In the genomic region with DNA sequence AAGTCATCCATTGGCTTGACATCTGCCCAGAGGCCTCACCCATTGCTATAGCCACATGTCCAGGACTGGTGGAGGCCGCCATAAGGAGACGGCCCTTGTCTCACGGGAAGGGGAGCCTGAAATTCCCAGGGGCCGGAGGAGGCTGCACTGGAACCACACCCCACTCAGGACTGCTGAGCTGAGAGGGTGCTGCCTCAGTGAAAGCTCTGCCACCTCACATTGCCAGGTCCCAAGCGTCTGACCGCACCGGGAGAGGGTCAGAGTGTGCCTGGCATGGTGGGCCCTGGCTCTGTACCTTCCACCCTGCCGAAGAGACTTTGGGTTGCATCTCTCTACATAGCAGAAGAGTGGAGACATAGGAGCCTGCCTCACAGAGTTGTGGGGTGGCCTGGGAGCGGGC, we compare ENCODE assay signal across 24 cellular contexts.
"Had no signal": no experiment of that assay in that cellular context is flagged by ENCODE, and none has a peak within 500 bp of the region (broad histone marks: within the 10 kb centered on the region; RNA-seq: fewer than 3 reads in every experiment).

No MANE protein-coding gene starts in this region.

- H3K36me3 ChIP-seq: esophagus muscularis mucosa, gastrocnemius medialis, neural progenitor cell, suprapubic skin, tibial nerve had no signal

- H3K36me3 Mint-ChIP-seq: immature natural killer cell; natural killer cell treated with Interleukin-12 subunit alpha and Interleukin-12 subunit beta and Interleukin-15 and Interleukin-18, amount 100 ng/mL, for 72 hours; neural progenitor cell; stimulated activated effector memory CD8-positive, alpha-beta T cell treated with anti-CD3 and anti-CD28 coated beads, Interleukin-12 subunit alpha, Interleukin-12 subunit beta, amount 100 ng/mL, for 72 hours had no signal

- ATAC-seq: effector memory CD8-positive, alpha-beta T cell; gastrocnemius medialis; left colon; natural killer cell treated with Interleukin-12 subunit alpha and Interleukin-12 subunit beta and Interleukin-15 and Interleukin-18, amount 100 ng/mL, for 72 hours; psoas muscle; stimulated activated effector memory CD8-positive, alpha-beta T cell treated with anti-CD3 and anti-CD28 coated beads, Interleukin-12 subunit alpha, Interleukin-12 subunit beta, amount 100 ng/mL, for 72 hours; stimulated activated naive CD8-positive, alpha-beta T cell treated with anti-CD3 and anti-CD28 coated beads, Interleukin-15, Interleukin-2, amounts not matched to agents 100 U/mL and 50 U/mL, for 24 hours had no signal

- H3K27me3 ChIP-seq: gastrocnemius medialis, neural progenitor cell, suprapubic skin had no signal

- H3K9me3 Mint-ChIP-seq: dendritic cell treated with granulocyte-macrophage colony-stimulating factor and Interleukin-4, amounts not matched to agents 40 ng/mL and 50 ng/mL, for 4 days; effector memory CD8-positive, alpha-beta T cell; immature natural killer cell; natural killer cell treated with Interleukin-12 subunit alpha and Interleukin-12 subunit beta and Interleukin-15 and Interleukin-18, amount 100 ng/mL, for 72 hours; stimulated activated effector memory CD8-positive, alpha-beta T cell treated with anti-CD3 and anti-CD28 coated beads, Interleukin-12 subunit alpha, Interleukin-12 subunit beta, amount 100 ng/mL, for 72 hours had no signal

- DNase-seq: effector memory CD8-positive, alpha-beta T cell; gastrocnemius medialis; immature natural killer cell; left colon; midbrain; occipital lobe; retina; small intestine; stimulated activated CD4-positive, alpha-beta T cell treated with anti-CD3 and anti-CD28 coated beads, Interleukin-4, amount 100 ng/mL, for 1 hour; stimulated activated CD8-positive, alpha-beta memory T cell treated with anti-CD3 and anti-CD28 coated beads, Interleukin-4, amount 100 ng/mL, for 48 hours; stimulated activated naive CD8-positive, alpha-beta T cell treated with anti-CD3 and anti-CD28 coated beads, Interleukin-15, Interleukin-2, amounts not matched to agents 100 U/mL and 50 U/mL, for 24 hours had no signal

- H3K9me3 ChIP-seq: esophagus muscularis mucosa, gastrocnemius medialis, psoas muscle, suprapubic skin, tibial nerve had no signal

- H3K4me1 Mint-ChIP-seq: immature natural killer cell; memory B cell; stimulated activated effector memory CD8-positive, alpha-beta T cell treated with anti-CD3 and anti-CD28 coated beads, Interleukin-12 subunit alpha, Interleukin-12 subunit beta, amount 100 ng/mL, for 72 hours had no signal

- H3K27ac Mint-ChIP-seq: dendritic cell treated with granulocyte-macrophage colony-stimulating factor and Interleukin-4, amounts not matched to agents 40 ng/mL and 50 ng/mL, for 4 days; effector memory CD8-positive, alpha-beta T cell; immature natural killer cell; memory B cell; natural killer cell treated with Interleukin-12 subunit alpha and Interleukin-12 subunit beta and Interleukin-15 and Interleukin-18, amount 100 ng/mL, for 72 hours; stimulated activated effector memory CD8-positive, alpha-beta T cell treated with anti-CD3 and anti-CD28 coated beads, Interleukin-12 subunit alpha, Interleukin-12 subunit beta, amount 100 ng/mL, for 72 hours had no signal

- H3K4me3 Mint-ChIP-seq: dendritic cell treated with granulocyte-macrophage colony-stimulating factor and Interleukin-4, amounts not matched to agents 40 ng/mL and 50 ng/mL, for 4 days; effector memory CD8-positive, alpha-beta T cell; immature natural killer cell; memory B cell; natural killer cell treated with Interleukin-12 subunit alpha and Interleukin-12 subunit beta and Interleukin-15 and Interleukin-18, amount 100 ng/mL, for 72 hours; neural progenitor cell; stimulated activated effector memory CD8-positive, alpha-beta T cell treated with anti-CD3 and anti-CD28 coated beads, Interleukin-12 subunit alpha, Interleukin-12 subunit beta, amount 100 ng/mL, for 72 hours had no signal

- H2AFZ ChIP-seq: neural progenitor cell, parathyroid adenoma had no signal

- FAIRE-seq: colon, keratinocyte, small intestine had no signal

- H3K9ac ChIP-seq: neural progenitor cell, parathyroid adenoma had no signal

- H3K27ac ChIP-seq: epithelial cell of prostate, esophagus muscularis mucosa, gastrocnemius medialis, neural progenitor cell, parathyroid adenoma, psoas muscle, suprapubic skin, tibial nerve had no signal

- H3K4me2 ChIP-seq: neural progenitor cell had no signal

- H3K4me3 ChIP-seq: esophagus muscularis mucosa, gastrocnemius medialis, neural progenitor cell, psoas muscle, suprapubic skin, tibial nerve had no signal

- H3K4me1 ChIP-seq: parathyroid adenoma, psoas muscle had no signal
